ENCODE assay signal across 16 cellular contexts in the genomic region with DNA sequence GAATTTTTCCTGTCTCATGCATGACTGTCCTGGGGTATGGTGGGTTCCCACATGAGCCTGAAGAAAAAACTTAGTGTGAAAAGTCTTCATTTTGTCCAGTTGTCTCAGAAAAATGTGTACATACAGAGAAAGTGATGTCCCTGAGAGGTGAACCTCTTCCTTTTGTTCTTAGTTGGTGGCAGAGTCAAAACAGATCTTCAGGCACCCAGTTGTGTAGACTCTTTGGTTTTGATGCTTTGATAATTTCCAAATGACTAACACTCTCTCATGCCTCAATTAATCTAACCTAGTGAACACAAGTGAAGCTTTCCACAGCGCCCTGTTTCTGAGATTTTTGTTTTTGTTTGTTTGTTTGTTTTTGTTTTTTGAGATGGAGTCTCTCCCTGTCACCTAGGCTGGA.
"Had no signal": no experiment of that assay in that cellular context is flagged by ENCODE, and none has a peak within 500 bp of the region (broad histone marks: within the 10 kb centered on the region; RNA-seq: fewer than 3 reads in every experiment).

No MANE protein-coding gene starts in this region.

- DNase-seq: activated B cell treated with CpG ODN at 0.5 μM for 24 hours; activated CD4-positive, alpha-beta T cell treated with anti-CD3 and anti-CD28 coated beads, Interleukin-2, amount 10 ng/mL, durations not matched to agents 24 days and 14 days; activated CD8-positive, alpha-beta memory T cell treated with anti-CD3 and anti-CD28 coated beads, Interleukin-2, amount 50 U/mL, for 4 hours; activated CD8-positive, alpha-beta T cell treated with anti-CD3 and anti-CD28 coated beads, Interleukin-2, amount 10 ng/mL, durations not matched to agents 7 days and 5 days; activated gamma-delta T cell; activated T-cell treated with anti-CD3 and anti-CD28 coated beads, Interleukin-2, amount 50 U/mL, for 72 hours; amniotic stem cell; dorsolateral prefrontal cortex; erythroblast; gastrocnemius medialis; left colon; lower lobe of right lung; occipital lobe; stimulated activated CD4-positive, alpha-beta T cell treated with anti-CD3 and anti-CD28 coated beads, Interleukin-2, amount 100 ng/mL, for 48 hours; thyroid gland had no signal

- ATAC-seq: activated CD8-positive, alpha-beta T cell treated with anti-CD3 and anti-CD28 coated beads, Interleukin-2, amount 10 ng/mL, durations not matched to agents 7 days and 5 days; activated naive CD4-positive, alpha-beta T cell treated with anti-CD3 and anti-CD28 coated beads, Interleukin-2, amount 50 U/mL, for 72 hours; activated T-cell treated with anti-CD3 and anti-CD28 coated beads, Interleukin-2, amount 50 U/mL, for 72 hours; gastrocnemius medialis; left colon; lower lobe of right lung had no signal
